19 cellular contexts compared by ENCODE assay signal in the genomic region with DNA sequence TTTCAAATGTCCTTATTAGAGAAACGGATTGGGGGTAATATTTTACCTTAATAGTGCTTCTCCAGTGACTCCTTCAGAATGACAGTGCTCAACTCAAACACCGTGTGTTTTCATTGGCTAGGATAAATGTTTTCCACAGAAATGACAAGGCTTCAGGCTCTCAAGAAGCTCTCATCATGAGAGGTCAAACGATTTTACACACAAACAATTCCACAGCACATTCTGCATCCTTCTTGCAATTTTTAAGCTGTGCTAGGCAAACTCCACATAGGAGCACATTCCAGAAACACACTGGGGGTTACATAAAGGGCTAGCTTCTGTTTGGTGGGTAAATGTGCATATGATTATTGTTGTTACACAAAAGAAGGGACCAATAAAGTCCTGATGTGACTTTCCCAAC.
DNase-seq lines count a peak whose midpoint lies in the region; ATAC-seq and TF ChIP-seq lines count a peak whose summit lies in the region.
"Had no signal": no experiment of that assay in that cellular context is flagged by ENCODE, and none has a peak within 500 bp of the region (broad histone marks: within the 10 kb centered on the region; RNA-seq: fewer than 3 reads in every experiment).

No MANE protein-coding gene starts in this region.

- H3K9ac ChIP-seq in mesenchymal stem cell (ENCODE audit: low read length), result no peak overlapping the region

- no peaks in the 10 kb centered on the region for H3K9me3 ChIP-seq in cardiac muscle cell (ENCODE audit: low read depth)
- no peaks in the 10 kb centered on the region for H3K9me3 ChIP-seq in mesenchymal stem cell (ENCODE audit: control insufficient read depth, low read length)
- no peaks in the 10 kb centered on the region for H3K9me3 ChIP-seq in tibial artery
- H3K9me3 ChIP-seq: BE2C had no signal

- H2BK120ac ChIP-seq in mesenchymal stem cell (ENCODE audit: low read depth, low read length), result no peak overlapping the region

- H3K14ac ChIP-seq in mesenchymal stem cell (ENCODE audit: low read length in 2 of 2), result no peak overlapping the region

- H3K36me3 ChIP-seq in cardiac muscle cell (no peaks in the 10 kb centered on the region), mesenchymal stem cell (ENCODE audit: control insufficient read depth in 1 of 2, insufficient read depth in 2 of 2, low read depth in 1 of 2, low read length in 2 of 2) (peaks cover 0 to 13% of the 10 kb centered on the region in 2 experiments), tibial artery (no peaks in the 10 kb centered on the region)
- H3K36me3 ChIP-seq: BE2C had no signal

- no peak overlapping the region for H2AK5ac ChIP-seq in mesenchymal stem cell (ENCODE audit: low read length, severe bottlenecking)

- H3K27me3 ChIP-seq in cardiac muscle cell, result no peaks in the 10 kb centered on the region
- H3K27me3 ChIP-seq in mesenchymal stem cell (ENCODE audit: control insufficient read depth in 1 of 2, insufficient read depth in 1 of 2, low read length in 2 of 2), result no peaks in the 10 kb centered on the region
- H3K27me3 ChIP-seq in tibial artery, result no peaks in the 10 kb centered on the region
- H3K27me3 ChIP-seq: BE2C had no signal

- H3K4ac ChIP-seq in mesenchymal stem cell (ENCODE audit: low read depth in 1 of 2, low read length in 2 of 2), result no peak overlapping the region

- peak overlapping the region; percentile 91 for H3K27ac ChIP-seq in cardiac muscle cell
- peak overlapping the region; percentile 38 for H3K27ac ChIP-seq in mesenchymal stem cell (ENCODE audit: low read length, poor library complexity, severe bottlenecking)
- peak overlapping the region; percentile 41 to 52 for H3K27ac ChIP-seq in tibial artery

- H3K4me3 ChIP-seq in cardiac muscle cell (no peak overlapping the region), cardiac fibroblast (replicated peaks in 1 of 2; ENCODE audit: low read depth in 2 of 2, low read length in 2 of 2) (no peak overlapping the region), mesenchymal stem cell (ENCODE audit: insufficient read depth in 1 of 2, low read depth in 1 of 2, low read length in 2 of 2) (no peak overlapping the region), tibial artery (no peak overlapping the region)

- H2BK5ac ChIP-seq in mesenchymal stem cell (ENCODE audit: low read depth, low read length, poor library complexity, severe bottlenecking), result no peak overlapping the region

- H3K4me1 ChIP-seq in cardiac muscle cell (ENCODE audit: low read depth), result peaks cover 90% of the 10 kb centered on the region
- H3K4me1 ChIP-seq in mesenchymal stem cell (ENCODE audit: control insufficient read depth, insufficient read depth, low read depth, low read length), result peaks cover 16% of the 10 kb centered on the region
- peaks cover 0 to 99% (median 43%) of the 10 kb centered on the region in 4 donors for H3K4me1 ChIP-seq in tibial artery

- H3K79me1 ChIP-seq in mesenchymal stem cell (replicated peaks; ENCODE audit: low read length, poor library complexity, severe bottlenecking), result peaks cover 21% of the 10 kb centered on the region

- intact Hi-C loops in Right ventricle myocardium inferior (cut with DNase I) (no loop called here), tibial artery (cut with DNase I; ENCODE audit: low total_unique reads) (no loop called here)

- no peak overlapping the region for H3K4me2 ChIP-seq in mesenchymal stem cell (ENCODE audit: low read length, poor library complexity, severe bottlenecking)

- no peak overlapping the region for H2BK12ac ChIP-seq in mesenchymal stem cell (ENCODE audit: low read length in 2 of 2)

- H4K8ac ChIP-seq in mesenchymal stem cell (ENCODE audit: low read length), result no peak overlapping the region

- WGBS in mesenchymal stem cell, result 22% methylated on average over 1 of the region's 3 CpGs

- no peak overlapping the region for H3K23ac ChIP-seq in mesenchymal stem cell (ENCODE audit: low read length in 2 of 2)

- TF ChIP-seq CTCF in cardiac muscle cell (IDR thresholded peaks at IDR 0.05; ENCODE audit: low read depth, low read length), result no peak
- TF ChIP-seq CTCF in cardiac fibroblast (IDR thresholded peaks at IDR 0.05; ENCODE audit: low read depth, low read length), result no peak
- no peak for TF ChIP-seq CTCF in tibial artery (IDR thresholded peaks at IDR 0.05)

- no peak overlapping the region for H3K18ac ChIP-seq in mesenchymal stem cell (ENCODE audit: low read depth in 1 of 2, low read length in 2 of 2)

- ATAC-seq in Right ventricle myocardium inferior, result no peak
- ATAC-seq in HG03139 (IDR thresholded peaks at IDR 0.05; ENCODE audit: unreplicated experiment), result no peak
- no peak for ATAC-seq in HG02938 (IDR thresholded peaks at IDR 0.05; ENCODE audit: unreplicated experiment)
- ATAC-seq: activated CD4-positive, alpha-beta T cell treated with anti-CD3 and anti-CD28 coated beads for 36 hours; activated CD8-positive, alpha-beta memory T cell treated with anti-CD3 and anti-CD28 coated beads, Interleukin-2, amount 10 ng/mL, durations not matched to agents 7 days and 5 days; activated T-helper 17 cell treated with anti-CD3 and anti-CD28 coated beads, Interleukin-2, amount 50 U/mL, for 72 hours had no signal

- no peak overlapping the region for H2BK15ac ChIP-seq in mesenchymal stem cell (ENCODE audit: low read depth, poor library complexity, severe bottlenecking)

- no peak overlapping the region for H2AFZ ChIP-seq in mesenchymal stem cell (ENCODE audit: low read depth, low read length)

- DNase-seq in cardiac muscle cell (ENCODE audit: low read depth in 1 of 2, low spot score in 1 of 2), result no peak
- no peak for DNase-seq in Right ventricle myocardium inferior (ENCODE audit: missing footprints)
- DNase-seq in cardiac fibroblast (ENCODE audit: low read depth in 2 of 2), result peak; percentile 50 to 63
- DNase-seq in mesenchymal stem cell, result no peak
- DNase-seq in tibial artery, result no peak
- DNase-seq in DMS153 (lab: John Stamatoyannopoulos, UW), result no peak
- DNase-seq: 8988T; activated CD4-positive, alpha-beta T cell treated with anti-CD3 and anti-CD28 coated beads for 36 hours; activated CD8-positive, alpha-beta memory T cell treated with anti-CD3 and anti-CD28 coated beads, Interleukin-2, amount 10 ng/mL, durations not matched to agents 7 days and 5 days; BE2C; foreskin melanocyte; naive B cell; NCI-H1105 treated with DMSO at 0.1 percent for 48 hours; NCI-H69; SHP77; stimulated activated naive CD4-positive, alpha-beta T cell treated with Interleukin-2 at 50 U/mL for 16 hours had no signal

- no peak overlapping the region for H4K91ac ChIP-seq in mesenchymal stem cell (ENCODE audit: low read length)

Comparison
In these comparisons a context has a peak if more than half of its experiments do, and no peak if none do; other contexts are left out.
1. DNase-seq: peak in cardiac fibroblast (2 of 2); none in cardiac muscle cell (0 of 2), Right ventricle myocardium inferior (single experiment), mesenchymal stem cell (single experiment), tibial artery (0 of 2) and DMS153 (single experiment).
2. H3K27ac ChIP-seq: peak in every context shown above with its lines; median percentile 91 in cardiac muscle cell; 46 in tibial artery; 38 in mesenchymal stem cell.